1 cellular context compared by ENCODE assay signal in the genomic region with DNA sequence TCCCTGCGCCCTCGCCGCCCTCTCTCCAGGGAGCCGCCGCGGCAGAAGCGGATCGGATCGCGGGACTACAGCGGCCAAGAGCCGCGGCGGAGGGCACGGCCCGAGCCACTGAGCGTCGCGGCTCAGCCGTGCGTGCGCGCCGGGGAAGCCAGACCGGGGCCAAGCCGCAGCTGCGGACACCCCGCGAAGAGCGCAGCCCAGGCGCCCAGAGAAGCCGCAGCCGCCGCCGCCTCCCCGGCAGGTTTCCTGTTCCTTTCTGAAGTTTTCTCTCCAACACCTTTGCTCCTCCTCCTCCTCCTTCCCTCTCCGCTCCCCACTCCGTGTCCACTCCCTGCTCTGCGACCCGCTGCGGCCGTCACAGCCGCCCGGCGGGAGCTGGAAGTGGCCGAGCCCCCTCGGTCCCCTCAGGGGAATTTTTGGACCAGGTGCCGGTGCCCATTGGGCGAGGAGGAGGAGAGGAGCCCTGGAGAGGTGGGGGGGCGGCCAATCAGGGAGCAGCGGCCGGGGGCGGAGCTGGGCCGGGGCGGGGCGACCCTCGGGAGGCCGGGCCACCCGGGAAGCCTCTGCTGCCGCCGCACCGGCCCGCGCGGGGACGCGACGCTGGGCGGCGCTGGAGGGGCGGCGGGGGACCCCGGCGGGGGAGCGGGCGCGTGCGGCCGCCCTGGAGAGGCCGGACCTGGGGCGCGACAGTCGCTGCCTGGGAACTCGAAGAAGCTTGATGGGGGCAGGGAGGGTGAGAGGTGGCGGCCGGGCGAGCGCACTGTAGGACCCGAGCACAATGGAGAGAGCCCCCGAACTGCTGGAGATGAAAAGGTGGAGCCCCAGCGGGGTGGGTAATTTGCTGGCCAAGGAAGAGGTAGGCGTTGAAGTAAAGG.
TF ChIP-seq lines count a peak whose summit lies in the region.

Gene ITPR2, minus strand, starts transcription at position 378 of the 875 bp plus-strand sequence. CDS start 413 bp downstream, outside the sequence.

TF ChIP-seq in H1, 55 proteins besides CTCF, POLR2A, EP300 and RAD21 (continued from another document):
- TF ChIP-seq TAF7 (optimal IDR thresholded peaks at IDR 0.05; ENCODE audit: borderline replicate concordance, low read depth, low read length) (peak; percentile 57), TAF1 (IDR thresholded peaks at IDR 0.05; ENCODE audit: low read depth, low read length) (peak; percentile 58), CHD1 (IDR thresholded peaks at IDR 0.05; ENCODE audit: low read depth, low read length) (no peak), PHF8 (conservative IDR thresholded peaks at IDR 0.05; ENCODE audit: low read depth, low read length) (peak; percentile 49), KDM4A (IDR thresholded peaks at IDR 0.05; ENCODE audit: low read depth, low read length, severe bottlenecking) (peak; percentile 39), HDAC2 (IDR thresholded peaks at IDR 0.05; ENCODE audit: borderline replicate concordance in 1 of 2, low read depth in 2 of 2, low read length in 2 of 2) (peak; percentile 0 to 67; a peak in 2 of 4 replicates), CBX5 (IDR thresholded peaks at IDR 0.05; ENCODE audit: low read depth, low read length) (no peak), RBBP5 (IDR thresholded peaks at IDR 0.05; ENCODE audit: borderline replicate concordance, low read depth, low read length) (no peak), CEBPB (IDR thresholded peaks at IDR 0.05; ENCODE audit: low read depth, low read length) (no peak), SIRT6 (IDR thresholded peaks at IDR 0.05; ENCODE audit: low read length) (no peak), TBP (IDR thresholded peaks at IDR 0.05; ENCODE audit: low read depth, low read length) (0 out of 2 replicates have a peak, but pooled peaks have one; percentile 29), CHD2 (IDR thresholded peaks at IDR 0.05; ENCODE audit: low read length) (no peak), TCF12 (IDR thresholded peaks at IDR 0.05; ENCODE audit: low read depth, low read length) (no peak), MAFK (IDR thresholded peaks at IDR 0.05; ENCODE audit: low read depth, low read length) (no peak), EGR1 (IDR thresholded peaks at IDR 0.05; ENCODE audit: borderline replicate concordance, low read depth, low read length) (no peak), BRCA1 (IDR thresholded peaks at IDR 0.05; ENCODE audit: low read depth, low read length) (no peak), FOSL1 (IDR thresholded peaks at IDR 0.05; ENCODE audit: insufficient read depth, low read depth, low read length) (no peak), EZH2 (IDR thresholded peaks at IDR 0.05; ENCODE audit: low read depth, low read length, severe bottlenecking) (no peak), GTF2F1 (IDR thresholded peaks at IDR 0.05; ENCODE audit: borderline replicate concordance, low read depth, low read length) (no peak), CTBP2 (IDR thresholded peaks at IDR 0.05; ENCODE audit: borderline replicate concordance, insufficient read depth, insufficient read length, low read length) (peak; percentile 22), ZNF274 (IDR thresholded peaks at IDR 0.05; ENCODE audit: borderline replicate concordance, extremely low read depth, low read length) (no peak), NRF1 (IDR thresholded peaks at IDR 0.05; ENCODE audit: low read depth, low read length) (no peak), KDM1A (IDR thresholded peaks at IDR 0.05; ENCODE audit: borderline replicate concordance, low read length) (no peak), RNF2 (IDR thresholded peaks at IDR 0.05; ENCODE audit: borderline replicate concordance, low read depth, low read length, missing control alignments, poor library complexity, severe bottlenecking) (no peak), TEAD4 (IDR thresholded peaks at IDR 0.05; ENCODE audit: low read depth, low read length) (no peak), SIX5 (IDR thresholded peaks at IDR 0.05; ENCODE audit: low read depth, low read length) (no peak), BACH1 (IDR thresholded peaks at IDR 0.05; ENCODE audit: low read length) (no peak), NANOG (IDR thresholded peaks at IDR 0.05; ENCODE audit: insufficient read depth, low read depth, low read length, poor library complexity, severe bottlenecking) (no peak), RXRA (IDR thresholded peaks at IDR 0.05; ENCODE audit: insufficient read depth, low read depth, low read length) (no peak), SRF (IDR thresholded peaks at IDR 0.05; ENCODE audit: low read depth, low read length) (no peak), BCL11A (IDR thresholded peaks at IDR 0.05; ENCODE audit: low read depth in 2 of 2, low read length in 2 of 2) (no peak), HDAC6 (IDR thresholded peaks at IDR 0.05; ENCODE audit: low read depth, low read length) (no peak), SIN3A (conservative IDR thresholded peaks at IDR 0.05 in 1 of 2, IDR thresholded peaks at IDR 0.05 in 1 of 2; ENCODE audit: low read depth in 1 of 2, low read length in 2 of 2) (0 out of 4 replicates have a peak, but pooled peaks of 1 of the 2 experiments have one; percentile 5), POU5F1 (IDR thresholded peaks at IDR 0.05; ENCODE audit: low read depth, low read length) (no peak), SP4 (IDR thresholded peaks at IDR 0.05; ENCODE audit: low read length) (no peak), SP2 (IDR thresholded peaks at IDR 0.05; ENCODE audit: low read length) (no peak), SP1 (IDR thresholded peaks at IDR 0.05; ENCODE audit: low read depth, low read length) (no peak), CHD7 (IDR thresholded peaks at IDR 0.05; ENCODE audit: insufficient replicate concordance, low read length) (no peak), SUZ12 (IDR thresholded peaks at IDR 0.05; ENCODE audit: low read length) (no peak), SAP30 (IDR thresholded peaks at IDR 0.05; ENCODE audit: insufficient read depth, insufficient replicate concordance, low read length) (peak; percentile 2), GABPA (IDR thresholded peaks at IDR 0.05; ENCODE audit: borderline replicate concordance, insufficient read depth, low read length) (no peak), E2F6 (IDR thresholded peaks at IDR 0.05) (0 out of 2 replicates have a peak, but pooled peaks have one; percentile 23), JUN (IDR thresholded peaks at IDR 0.05; ENCODE audit: low read depth, low read length) (no peak), KDM5A (IDR thresholded peaks at IDR 0.05; ENCODE audit: low read length) (no peak), POLR2AphosphoS5 (IDR thresholded peaks at IDR 0.05; ENCODE audit: low read depth, low read length) (no peak), RFX5 (IDR thresholded peaks at IDR 0.05; ENCODE audit: borderline replicate concordance, low read depth, low read length) (no peak), CBX8 (IDR thresholded peaks at IDR 0.05; ENCODE audit: borderline replicate concordance, low read depth, low read length) (no peak), YY1 (IDR thresholded peaks at IDR 0.05; ENCODE audit: low read depth, low read length) (no peak), JUND (IDR thresholded peaks at IDR 0.05; ENCODE audit: low read length) (no peak), ASH2L (IDR thresholded peaks at IDR 0.05; ENCODE audit: low read length) (peak; percentile 42)
- TF ChIP-seq, protein P1, sequence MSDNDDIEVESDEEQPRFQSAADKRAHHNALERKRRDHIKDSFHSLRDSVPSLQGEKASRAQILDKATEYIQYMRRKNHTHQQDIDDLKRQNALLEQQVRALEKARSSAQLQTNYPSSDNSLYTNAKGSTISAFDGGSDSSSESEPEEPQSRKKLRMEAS (IDR thresholded peaks at IDR 0.05): peak; percentile 24
- TF ChIP-seq, protein P2, sequence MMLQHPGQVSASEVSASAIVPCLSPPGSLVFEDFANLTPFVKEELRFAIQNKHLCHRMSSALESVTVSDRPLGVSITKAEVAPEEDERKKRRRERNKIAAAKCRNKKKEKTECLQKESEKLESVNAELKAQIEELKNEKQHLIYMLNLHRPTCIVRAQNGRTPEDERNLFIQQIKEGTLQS (IDR thresholded peaks at IDR 0.05; ENCODE audit: insufficient read depth, low read depth, low read length): no peak
- TF ChIP-seq, protein P3, sequence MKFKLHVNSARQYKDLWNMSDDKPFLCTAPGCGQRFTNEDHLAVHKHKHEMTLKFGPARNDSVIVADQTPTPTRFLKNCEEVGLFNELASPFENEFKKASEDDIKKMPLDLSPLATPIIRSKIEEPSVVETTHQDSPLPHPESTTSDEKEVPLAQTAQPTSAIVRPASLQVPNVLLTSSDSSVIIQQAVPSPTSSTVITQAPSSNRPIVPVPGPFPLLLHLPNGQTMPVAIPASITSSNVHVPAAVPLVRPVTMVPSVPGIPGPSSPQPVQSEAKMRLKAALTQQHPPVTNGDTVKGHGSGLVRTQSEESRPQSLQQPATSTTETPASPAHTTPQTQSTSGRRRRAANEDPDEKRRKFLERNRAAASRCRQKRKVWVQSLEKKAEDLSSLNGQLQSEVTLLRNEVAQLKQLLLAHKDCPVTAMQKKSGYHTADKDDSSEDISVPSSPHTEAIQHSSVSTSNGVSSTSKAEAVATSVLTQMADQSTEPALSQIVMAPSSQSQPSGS (IDR thresholded peaks at IDR 0.05; ENCODE audit: low read length): no peak
- TF ChIP-seq, protein P4, sequence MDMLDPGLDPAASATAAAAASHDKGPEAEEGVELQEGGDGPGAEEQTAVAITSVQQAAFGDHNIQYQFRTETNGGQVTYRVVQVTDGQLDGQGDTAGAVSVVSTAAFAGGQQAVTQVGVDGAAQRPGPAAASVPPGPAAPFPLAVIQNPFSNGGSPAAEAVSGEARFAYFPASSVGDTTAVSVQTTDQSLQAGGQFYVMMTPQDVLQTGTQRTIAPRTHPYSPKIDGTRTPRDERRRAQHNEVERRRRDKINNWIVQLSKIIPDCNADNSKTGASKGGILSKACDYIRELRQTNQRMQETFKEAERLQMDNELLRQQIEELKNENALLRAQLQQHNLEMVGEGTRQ (IDR thresholded peaks at IDR 0.05; ENCODE audit: low read length): no peak
